In the genomic region with DNA sequence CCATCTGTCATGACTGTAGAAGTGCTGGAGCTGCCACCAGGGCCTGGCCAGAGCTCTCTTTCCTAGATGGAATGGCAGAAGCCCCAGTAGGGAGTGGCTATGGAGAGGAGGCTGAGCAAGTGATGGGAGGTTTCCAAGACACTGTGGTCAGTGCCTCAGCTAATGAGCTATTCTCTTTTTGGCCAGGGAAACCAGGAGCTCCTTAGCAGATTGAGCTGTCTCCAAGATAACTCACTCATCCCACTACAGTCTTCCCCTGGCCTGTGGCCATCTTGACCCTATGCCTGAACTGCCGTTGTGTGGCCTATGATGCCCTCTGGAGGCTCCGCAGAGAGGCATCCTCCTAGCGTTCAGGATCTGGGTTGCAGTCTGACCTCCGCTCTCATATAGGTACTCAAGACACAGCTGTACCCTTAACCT, we compare ENCODE assay signal across 10 cellular contexts.
DNase-seq lines count a peak whose midpoint lies in the region; ATAC-seq, FAIRE-seq and TF ChIP-seq lines count a peak whose summit lies in the region.
"Had no signal": no experiment of that assay in that cellular context is flagged by ENCODE, and none has a peak within 500 bp of the region (broad histone marks: within the 10 kb centered on the region; RNA-seq: fewer than 3 reads in every experiment).

No MANE protein-coding gene starts in this region.

- no peak for FAIRE-seq in GM19239 (lab: Jason Lieb, UNC)

- POLR2A ChIA-PET in BJ (lab: Charles Lee): interaction anchor here (0.6 kb wide), 2 partner anchors 9 to 17 kb away, joined by 3 read pairs; no protein-coding TSS in a partner anchor

- peaks cover 81% of the 10 kb centered on the region for H3K4me1 Mint-ChIP-seq in nephron

- TF ChIP-seq CTCF in BJ (IDR thresholded peaks at IDR 0.05; ENCODE audit: insufficient read depth, low read depth, low read length) (peak; percentile 52), choroid plexus epithelial cell (conservative IDR thresholded peaks at IDR 0.05; ENCODE audit: low read depth, low read length) (peak; percentile 44), nephron (IDR thresholded peaks at IDR 0.05; ENCODE audit: unreplicated experiment in 3 of 3) (peak in 2 of 3 experiments; percentile 29 to 38)

- CTCF ChIA-PET in BJ (lab: Yijun Ruan, JAX): interaction anchor here (0.7 to 9.1 kb wide), 14 partner anchors 9 to 289 kb away, joined by 3 to 85 read pairs (median 4); no protein-coding TSS in a partner anchor

- H3K36me3 ChIP-seq in BJ (ENCODE audit: control insufficient read depth, insufficient read depth, low read length): peaks cover 10% of the 10 kb centered on the region

- ATAC-seq in GM21619 (IDR thresholded peaks at IDR 0.05; ENCODE audit: unreplicated experiment): no peak
- no peak for ATAC-seq in HG02885 (IDR thresholded peaks at IDR 0.05; ENCODE audit: poor library complexity, unreplicated experiment)

- H3K27ac Mint-ChIP-seq in nephron: peak overlapping the region; percentile 30 to 96 (median 37)

- no peaks in the 10 kb centered on the region for H3K27me3 ChIP-seq in BJ (ENCODE audit: control insufficient read depth, insufficient read depth, low read length)
- H3K27me3 ChIP-seq: heart right ventricle had no signal

- DNase-seq in BJ (ENCODE audit: low read depth) (peak; percentile 46), NCI-H146 (lab: John Stamatoyannopoulos, UW) (peak; percentile 12), choroid plexus epithelial cell (ENCODE audit: low read depth) (peak; percentile 23), OCI-M2 (lab: John Stamatoyannopoulos, UW; ENCODE audit: unreplicated experiment) (no peak), GM19239 (ENCODE audit: insufficient read length, low spot score) (no peak)

- no peaks in the 10 kb centered on the region for H3K9me3 Mint-ChIP-seq in nephron

- H3K4me3 Mint-ChIP-seq in nephron: no peak overlapping the region

- H3K36me3 Mint-ChIP-seq in nephron (ENCODE audit: low read depth): peaks cover 75% of the 10 kb centered on the region

- H3K4me3 ChIP-seq in BJ (ENCODE audit: low read depth, low read length) (no peak overlapping the region), choroid plexus epithelial cell (ENCODE audit: low read depth, low read length) (no peak overlapping the region)
- H3K4me3 ChIP-seq: heart right ventricle, SK-N-MC had no signal

- H3K27me3 Mint-ChIP-seq in nephron (ENCODE audit: low read depth): peaks cover 5% of the 10 kb centered on the region

Comparison
In these comparisons a context has a peak if more than half of its experiments do, and no peak if none do; other contexts are left out.
1. DNase-seq: peak in BJ (single experiment), NCI-H146 (single experiment) and choroid plexus epithelial cell (single experiment); none in OCI-M2 (single experiment) and GM19239 (single experiment).
2. Peak in every context shown above with its lines, with median percentiles within 50 percentile points of each other: CTCF ChIP-seq.